Comparison of ENCODE assay signal across 19 cellular contexts in the genomic region with DNA sequence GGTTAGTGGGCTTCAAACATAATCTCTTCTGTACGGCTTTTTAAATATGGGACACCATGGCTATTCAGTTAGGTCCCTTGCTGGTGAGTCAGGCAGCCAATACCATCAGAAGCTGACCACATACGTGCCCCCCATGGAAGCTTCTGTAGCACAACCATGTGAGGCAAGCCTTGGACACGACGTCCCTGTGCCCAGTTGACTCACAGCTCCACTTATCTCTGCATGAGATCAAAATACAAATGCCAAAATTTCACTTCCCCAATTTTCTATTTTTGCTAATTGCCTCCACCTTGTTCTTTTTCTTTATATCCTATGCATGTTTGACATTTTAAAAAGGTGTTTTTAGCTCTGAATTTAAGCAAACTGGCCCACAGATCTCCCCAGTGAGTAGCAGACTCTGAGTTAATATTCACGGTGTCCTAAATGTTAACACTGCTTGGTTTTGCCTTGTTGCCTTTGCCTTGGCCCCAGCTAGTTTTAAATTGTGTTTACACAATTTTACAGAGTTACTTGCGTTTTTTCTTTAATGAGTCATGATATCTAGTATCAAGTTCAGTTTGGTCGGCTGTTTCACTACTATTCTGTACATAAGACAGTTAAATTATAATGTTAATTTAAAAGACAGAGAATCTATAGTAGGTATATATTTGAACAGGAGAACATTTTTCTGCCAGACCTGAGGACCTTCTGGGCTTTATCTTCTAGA.
DNase-seq lines count a peak whose midpoint lies in the region; ATAC-seq, FAIRE-seq and TF ChIP-seq lines count a peak whose summit lies in the region.
"Had no signal": no experiment of that assay in that cellular context is flagged by ENCODE, and none has a peak within 500 bp of the region (broad histone marks: within the 10 kb centered on the region; RNA-seq: fewer than 3 reads in every experiment).

No MANE protein-coding gene starts in this region.

- TF ChIP-seq CTCF in MCF 10A (IDR thresholded peaks at IDR 0.05; ENCODE audit: unreplicated experiment) (no peak), mammary epithelial cell (conservative IDR thresholded peaks at IDR 0.05 in 1 of 2, IDR thresholded peaks at IDR 0.05 in 1 of 2; ENCODE audit: extremely low read depth in 1 of 2, insufficient read depth in 1 of 2, low read depth in 1 of 2, low read length in 2 of 2) (no peak)

- H3K9me3 Mint-ChIP-seq in MCF 10A (ENCODE audit: unreplicated experiment), result no peaks in the 10 kb centered on the region
- H3K9me3 Mint-ChIP-seq in activated T-cell treated with anti-CD3 and anti-CD28 coated beads, Interleukin-2, amount 50 U/mL, for 24 hours, result no peaks in the 10 kb centered on the region

- no peak overlapping the region for H3K4me3 ChIP-seq in mammary epithelial cell (replicated peaks in 1 of 3; ENCODE audit: insufficient read depth in 1 of 3, low read depth in 2 of 3, low read length in 3 of 3)
- H3K4me3 ChIP-seq: left lung had no signal

- peak; percentile 73 for FAIRE-seq in endometrium (lab: Jason Lieb, UNC)
- FAIRE-seq: colon had no signal

- 59% methylated on average over 7 of the region's 7 CpGs for WGBS in mammary epithelial cell (ENCODE audit: low coverage, missing lambda C conversion rate)

- H4K20me1 ChIP-seq in mammary epithelial cell (ENCODE audit: insufficient read depth, low read length), result no peaks in the 10 kb centered on the region

- intact Hi-C loops in MCF 10A (cut with micrococcal nuclease), result no loop called here
- intact Hi-C loops in mammary epithelial cell (cut with micrococcal nuclease), result no loop called here

- H2AFZ ChIP-seq in mammary epithelial cell (ENCODE audit: low read depth, low read length), result no peak overlapping the region

- H3K79me2 ChIP-seq in mammary epithelial cell (ENCODE audit: insufficient read depth, low read length), result no peaks in the 10 kb centered on the region

- no peak overlapping the region for H3K27ac Mint-ChIP-seq in MCF 10A (ENCODE audit: low read depth, unreplicated experiment)
- H3K27ac Mint-ChIP-seq in activated T-cell treated with anti-CD3 and anti-CD28 coated beads, Interleukin-2, amount 50 U/mL, for 24 hours, result no peak overlapping the region

- H3K27ac ChIP-seq in mammary epithelial cell (ENCODE audit: insufficient read depth, low read depth, low read length), result no peak overlapping the region
- H3K27ac ChIP-seq: left lung had no signal

- CTCF ChIA-PET in MCF 10A (lab: Yijun Ruan, JAX), result interaction anchor here (0.7 to 2.0 kb wide), 3 partner anchors 17 to 731 kb away, joined by 3 to 12 read pairs (median 3); no protein-coding TSS in a partner anchor
- CTCF ChIA-PET in mammary epithelial cell (lab: Charles Lee; ENCODE audit: low non-redundant PET), result no interaction called here

- H3K36me3 ChIP-seq in mammary epithelial cell (ENCODE audit: insufficient read depth, low read length), result no peaks in the 10 kb centered on the region
- H3K36me3 ChIP-seq: left lung had no signal

- in situ Hi-C loops in mammary epithelial cell (cut with MboI; ENCODE audit: low sequenced_read_pairs in 2 of 2), result no loop called here

- no TSS peak for BruUV-seq in MCF 10A (replicated peaks; lab: Mats Ljungman, UMichigan)
- no TSS peak for BruUV-seq in mammary epithelial cell (replicated peaks; lab: Mats Ljungman, UMichigan)

- DNase-seq in MCF 10A (ENCODE audit: unreplicated experiment), result peak; percentile 55
- no peak for DNase-seq in mammary epithelial cell
- peak; percentile 31 for DNase-seq in RPMI7951 (ENCODE audit: low read depth)
- DNase-seq in cerebellar nuclear complex (lab: John Stamatoyannopoulos, UW), result no peak
- DNase-seq in stimulated activated CD4-positive, alpha-beta T cell treated with anti-CD3 and anti-CD28 coated beads, Interleukin-4, amount 100 ng/mL, for 24 hours, result no peak
- DNase-seq in activated T-cell treated with anti-CD3 and anti-CD28 coated beads, Interleukin-2, amount 50 U/mL, for 24 hours, result no peak
- DNase-seq: 8988T; activated CD4-positive, alpha-beta T cell treated with anti-CD3 and anti-CD28 coated beads for 48 hours; activated T-cell treated with anti-CD3 and anti-CD28 coated beads for 4 hours; COR-L47; left lung; NCI-H1417; NCI-H2227 treated with DMSO at 0.1 percent for 48 hours; stimulated activated CD8-positive, alpha-beta memory T cell treated with anti-CD3 and anti-CD28 coated beads, Interleukin-4, amount 100 ng/mL, for 48 hours; trophoblast cell had no signal

- no peak overlapping the region for H3K4me3 Mint-ChIP-seq in MCF 10A (ENCODE audit: unreplicated experiment)
- H3K4me3 Mint-ChIP-seq in activated T-cell treated with anti-CD3 and anti-CD28 coated beads, Interleukin-2, amount 50 U/mL, for 24 hours, result no peak overlapping the region

- H3K9me3 ChIP-seq in mammary epithelial cell (replicated peaks; ENCODE audit: insufficient read depth, low read length), result no peaks in the 10 kb centered on the region
- H3K9me3 ChIP-seq: left lung had no signal

- no peaks in the 10 kb centered on the region for H3K36me3 Mint-ChIP-seq in MCF 10A (ENCODE audit: insufficient read depth, unreplicated experiment)
- H3K36me3 Mint-ChIP-seq in activated T-cell treated with anti-CD3 and anti-CD28 coated beads, Interleukin-2, amount 50 U/mL, for 24 hours (ENCODE audit: low read depth), result no peaks in the 10 kb centered on the region

- peaks cover 60% of the 10 kb centered on the region for H3K27me3 Mint-ChIP-seq in MCF 10A (ENCODE audit: insufficient read depth, unreplicated experiment)
- H3K27me3 Mint-ChIP-seq in activated T-cell treated with anti-CD3 and anti-CD28 coated beads, Interleukin-2, amount 50 U/mL, for 24 hours, result peaks cover 40% of the 10 kb centered on the region

- ATAC-seq in GM21529 (IDR thresholded peaks at IDR 0.05; ENCODE audit: unreplicated experiment), result no peak
- ATAC-seq: esophagus mucosa, left lung had no signal

- H3K9ac ChIP-seq in mammary epithelial cell (ENCODE audit: insufficient read depth, low read length), result no peak overlapping the region

- peaks cover 23% of the 10 kb centered on the region for H3K27me3 ChIP-seq in mammary epithelial cell (ENCODE audit: insufficient read depth, low read length)

- POLR2A ChIA-PET in MCF 10A (lab: Yijun Ruan, JAX), result interaction anchor here (0.6 to 1.2 kb wide), 5 partner anchors 12 to 281 kb away, joined by 3 to 5 read pairs (median 3); no protein-coding TSS in a partner anchor

- peaks cover 29% of the 10 kb centered on the region for H3K4me1 Mint-ChIP-seq in MCF 10A (ENCODE audit: insufficient read depth, unreplicated experiment)
- H3K4me1 Mint-ChIP-seq in activated T-cell treated with anti-CD3 and anti-CD28 coated beads, Interleukin-2, amount 50 U/mL, for 24 hours (ENCODE audit: low read depth), result peaks cover 11% of the 10 kb centered on the region

- H3K4me2 ChIP-seq in mammary epithelial cell (ENCODE audit: insufficient read depth, low read depth, low read length), result no peak overlapping the region

- H3K4me1 ChIP-seq in mammary epithelial cell (ENCODE audit: insufficient read depth, low read length), result peaks cover 20% of the 10 kb centered on the region
- H3K4me1 ChIP-seq: left lung had no signal

- dilution Hi-C loops in mammary epithelial cell (cut with HindIII; ENCODE audit: low sequenced_read_pairs), result no loop called here

Comparison
In these comparisons a context has a peak if more than half of its experiments do, and no peak if none do; other contexts are left out.
1. DNase-seq: peak in MCF 10A (single experiment) and RPMI7951 (single experiment); none in mammary epithelial cell (single experiment), cerebellar nuclear complex (0 of 2), stimulated activated CD4-positive, alpha-beta T cell treated with anti-CD3 and anti-CD28 coated beads, Interleukin-4, amount 100 ng/mL, for 24 hours (single experiment) and activated T-cell treated with anti-CD3 and anti-CD28 coated beads, Interleukin-2, amount 50 U/mL, for 24 hours (single experiment).